17 cellular contexts compared by ENCODE assay signal in genomic region chr2:7670905-7671304, GRCh38.
DNase-seq lines count a peak whose midpoint lies in the region; ATAC-seq and TF ChIP-seq lines count a peak whose summit lies in the region.
"Had no signal": no experiment of that assay in that cellular context is flagged by ENCODE, and none has a peak within 500 bp of the region (broad histone marks: within the 10 kb centered on the region; RNA-seq: fewer than 3 reads in every experiment).

No MANE protein-coding gene starts in this region.

- H3K27me3 Mint-ChIP-seq in activated CD4-positive, alpha-beta T cell treated with anti-CD3 and anti-CD28 coated beads, Interleukin-2, amount 10 ng/mL, durations not matched to agents 24 days and 14 days, result no peaks in the 10 kb centered on the region

- WGBS in esophagus muscularis mucosa, result 65% methylated on average over 3 of the region's 3 CpGs
- WGBS in spleen, 5 donors, result 85 to 93% (median 89%) methylated on average over 3 of the region's 3 CpGs

- ATAC-seq in sciatic nerve, result peak; percentile 68
- ATAC-seq in GM18502 (IDR thresholded peaks at IDR 0.05; ENCODE audit: poor library complexity, unreplicated experiment), result no peak

- H3K4me3 Mint-ChIP-seq in activated CD4-positive, alpha-beta T cell treated with anti-CD3 and anti-CD28 coated beads, Interleukin-2, amount 10 ng/mL, durations not matched to agents 24 days and 14 days, result peak overlapping the region; percentile 55

- peaks cover 61% of the 10 kb centered on the region for H3K4me1 Mint-ChIP-seq in activated CD4-positive, alpha-beta T cell treated with anti-CD3 and anti-CD28 coated beads, Interleukin-2, amount 10 ng/mL, durations not matched to agents 24 days and 14 days

- H3K27ac Mint-ChIP-seq in activated CD4-positive, alpha-beta T cell treated with anti-CD3 and anti-CD28 coated beads, Interleukin-2, amount 10 ng/mL, durations not matched to agents 24 days and 14 days, result peak overlapping the region; percentile 98

- H3K9me3 Mint-ChIP-seq in activated CD4-positive, alpha-beta T cell treated with anti-CD3 and anti-CD28 coated beads, Interleukin-2, amount 10 ng/mL, durations not matched to agents 24 days and 14 days, result peaks cover 18% of the 10 kb centered on the region

- H3K27me3 ChIP-seq in esophagus muscularis mucosa (no peaks in the 10 kb centered on the region), spleen (replicated peaks in 1 of 7) (no peaks in the 10 kb centered on the region), HAP-1 (ENCODE audit: low read depth) (no peaks in the 10 kb centered on the region)
- H3K27me3 ChIP-seq: Peyer's patch had no signal

- TF ChIP-seq POLR2A in esophagus muscularis mucosa (IDR thresholded peaks at IDR 0.05; ENCODE audit: low read depth) (no peak), spleen (IDR thresholded peaks at IDR 0.05) (no peak)

- H3K27ac ChIP-seq in SK-N-MC, result no peak overlapping the region; the same call in 1 of the 2 replicates
- H3K27ac ChIP-seq in esophagus muscularis mucosa (replicated peaks in 1 of 4), result peak overlapping the region in 3 of 4 donors; percentile 8 to 33 (median 25)
- H3K27ac ChIP-seq in spleen, result peak overlapping the region in 2 of 8 donors; percentile 32 to 52
- H3K27ac ChIP-seq: A549 had no signal

- no peak for TF ChIP-seq EP300 in esophagus muscularis mucosa (IDR thresholded peaks at IDR 0.05)

- H3K9me3 ChIP-seq in SK-N-MC (ENCODE audit: low read depth, low read length), result no peaks in the 10 kb centered on the region
- H3K9me3 ChIP-seq in esophagus muscularis mucosa, result no peaks in the 10 kb centered on the region
- H3K9me3 ChIP-seq in spleen, result peaks cover 0 to 5% (median 0%) of the 10 kb centered on the region in 8 donors
- no peaks in the 10 kb centered on the region for H3K9me3 ChIP-seq in HAP-1
- H3K9me3 ChIP-seq: Peyer's patch had no signal

- TF ChIP-seq CTCF in esophagus muscularis mucosa (IDR thresholded peaks at IDR 0.05), result no peak
- no peak for TF ChIP-seq CTCF in spleen (IDR thresholded peaks at IDR 0.05 in 8 of 11, conservative IDR thresholded peaks at IDR 0.05 in 3 of 11)

- H3K4me3 ChIP-seq in SK-N-MC (no peak overlapping the region), esophagus muscularis mucosa (no peak overlapping the region), spleen (no peak overlapping the region), HAP-1 (no peak overlapping the region)
- H3K4me3 ChIP-seq: A549, coronary artery, Peyer's patch had no signal

- peak; percentile 51 for DNase-seq in activated CD4-positive, alpha-beta T cell treated with anti-CD3 and anti-CD28 coated beads, Interleukin-2, amount 10 ng/mL, durations not matched to agents 24 days and 14 days
- DNase-seq in activated CD4-positive, alpha-beta T cell treated with anti-CD3 and anti-CD28 coated beads for 1 hour, result no peak
- DNase-seq in SK-N-MC (ENCODE audit: low read depth, low spot score) (no peak), esophagus muscularis mucosa (ENCODE audit: extremely low spot score) (no peak), sciatic nerve (ENCODE audit: low spot score) (no peak), spleen (no peak), HAP-1 (ENCODE audit: low spot score in 2 of 2) (no peak)
- DNase-seq: activated CD4-positive, CD25-positive, alpha-beta regulatory T cell treated with anti-CD3 and anti-CD28 coated beads, Interleukin-2, amount 50 U/mL, for 72 hours; anterior cingulate cortex; mesendoderm; NCI-H2081; NCI-H748 treated with DMSO at 0.1 percent for 48 hours; Peyer's patch; retina had no signal

- intact Hi-C loops in activated CD4-positive, alpha-beta T cell treated with anti-CD3 and anti-CD28 coated beads, Interleukin-2, amount 10 ng/mL, durations not matched to agents 24 days and 14 days (cut with micrococcal nuclease), result loop anchor here (5.0 to 10.0 kb wide), 5 partner anchors 49 to 574 kb away; no protein-coding TSS in a partner anchor
- intact Hi-C loops in esophagus muscularis mucosa (cut with DNase I), result no loop called here
- intact Hi-C loops in sciatic nerve (cut with DNase I), result no loop called here
- intact Hi-C loops in spleen (cut with DNase I; ENCODE audit: low total_unique reads), result no loop called here

- in situ Hi-C loops in HAP-1 (cut with MboI; ENCODE audit: low sequenced_read_pairs), result no loop called here

- H3K36me3 ChIP-seq in SK-N-MC (ENCODE audit: insufficient read depth, low read length) (no peaks in the 10 kb centered on the region), esophagus muscularis mucosa (no peaks in the 10 kb centered on the region), spleen (no peaks in the 10 kb centered on the region), HAP-1 (replicated peaks) (no peaks in the 10 kb centered on the region)
- H3K36me3 ChIP-seq: Peyer's patch had no signal

- H3K4me1 ChIP-seq in esophagus muscularis mucosa (peaks cover 0 to 11% (median 10%) of the 10 kb centered on the region in 4 donors), spleen (peaks cover 0 to 9% (median 0%) of the 10 kb centered on the region in 6 donors), HAP-1 (no peaks in the 10 kb centered on the region)
- H3K4me1 ChIP-seq: A549 had no signal

- peaks cover 34% of the 10 kb centered on the region for H3K36me3 Mint-ChIP-seq in activated CD4-positive, alpha-beta T cell treated with anti-CD3 and anti-CD28 coated beads, Interleukin-2, amount 10 ng/mL, durations not matched to agents 24 days and 14 days (ENCODE audit: low read depth)

- H3K9ac ChIP-seq in SK-N-MC (ENCODE audit: insufficient read length), result peak overlapping the region; percentile 18
